ENCODE assay signal across 18 cellular contexts in genomic region chr1:203522237-203522636, GRCh38. TPM values are rescaled to one million over a fixed set of nuclear protein-coding genes. Genes with fewer than 3 reads are reported as not detected.
A peak's percentile ranks its signal among the peaks of the same experiment; 100 is the strongest.
DNase-seq lines count a peak whose midpoint lies in the region; ATAC-seq and TF ChIP-seq lines count a peak whose summit lies in the region.
"Had no signal": no experiment of that assay in that cellular context is flagged by ENCODE, and none has a peak within 500 bp of the region (broad histone marks: within the 10 kb centered on the region; RNA-seq: fewer than 3 reads in every experiment).

No MANE protein-coding gene starts in this region.

- peak; percentile 42 for DNase-seq in COLO668 (lab: John Stamatoyannopoulos, UW; ENCODE audit: unreplicated experiment)
- DNase-seq in NCI-H146 (lab: John Stamatoyannopoulos, UW), result peak; percentile 99
- peak; percentile 85 for DNase-seq in NCI-H82 treated with DMSO at 0.1 percent for 48 hours (lab: John Stamatoyannopoulos, UW; ENCODE audit: unreplicated experiment)
- DNase-seq in left ventricle myocardium superior, result no peak
- DNase-seq in transverse colon, result no peak
- DNase-seq in Caco-2, result no peak
- DNase-seq in activated gamma-delta T cell treated with Interleukin-2 at 50 U/mL for 16 hours, result no peak
- no peak for DNase-seq in stimulated activated naive CD4-positive, alpha-beta T cell treated with Interleukin-2 at 50 U/mL for 16 hours (lab: John Stamatoyannopoulos, UW)
- DNase-seq: ACHN; activated CD4-positive, alpha-beta T cell treated with anti-CD3 and anti-CD28 coated beads for 48 hours; activated T-cell treated with anti-CD3 and anti-CD28 coated beads, Interleukin-2, amount 50 U/mL, for 72 hours; IMR-90; NCI-H2029; PC-9; T-helper 17 cell; thyroid gland had no signal

- peaks cover 23% of the 10 kb centered on the region for H3K4me1 Mint-ChIP-seq in Caco-2 (ENCODE audit: low read depth, unreplicated experiment)

- TF ChIP-seq POLR2A in transverse colon (IDR thresholded peaks at IDR 0.05), result no peak

- no TSS peak for BruUV-seq in Caco-2 (replicated peaks; lab: Mats Ljungman, UMichigan)

- H3K27ac ChIP-seq in transverse colon, result no peak overlapping the region
- H3K27ac ChIP-seq: PC-9 had no signal

- WGBS in transverse colon (ENCODE audit: low coverage in 1 of 2), 2 donors, result 72 to 74% methylated on average over 10 to 11 of the region's 11 CpGs

- H3K9me3 ChIP-seq in transverse colon (no peaks in the 10 kb centered on the region), Caco-2 (no peaks in the 10 kb centered on the region)
- H3K9me3 ChIP-seq: thyroid gland had no signal

- H3K4me3 Mint-ChIP-seq in Caco-2 (ENCODE audit: unreplicated experiment), result no peak overlapping the region
- H3K4me3 Mint-ChIP-seq: activated T-cell treated with anti-CD3 and anti-CD28 coated beads, Interleukin-2, amount 50 U/mL, for 72 hours; T-helper 17 cell had no signal

- H3K27me3 Mint-ChIP-seq in Caco-2 (ENCODE audit: insufficient read depth, unreplicated experiment), result no peaks in the 10 kb centered on the region

- intact Hi-C loops in left ventricle myocardium superior (cut with micrococcal nuclease), result no loop called here
- intact Hi-C loops in transverse colon (cut with DNase I; ENCODE audit: low total_unique reads), result no loop called here
- intact Hi-C loops in Caco-2 (cut with micrococcal nuclease; ENCODE audit: unreplicated experiment), result no loop called here

- no peaks in the 10 kb centered on the region for H3K36me3 Mint-ChIP-seq in Caco-2 (ENCODE audit: insufficient read depth, unreplicated experiment)

- TF ChIP-seq EP300 in transverse colon (IDR thresholded peaks at IDR 0.05; ENCODE audit: low read depth), result no peak

- POLR2A ChIA-PET in Caco-2 (lab: Charles Lee), result no interaction called here

- CTCF ChIA-PET in Caco-2 (lab: Charles Lee), result no interaction called here

- H3K27me3 ChIP-seq in transverse colon (no peaks in the 10 kb centered on the region), Caco-2 (replicated peaks; ENCODE audit: control insufficient read depth, insufficient read depth, low read length) (no peaks in the 10 kb centered on the region)
- H3K27me3 ChIP-seq: thyroid gland had no signal

- in situ Hi-C loops in transverse colon (cut with MboI; ENCODE audit: low pct_ligation_motif_present in 1 of 4, low pct_unique_long_range_greater_than_20kb in 1 of 4, low sequenced_read_pairs in 3 of 4), result no loop called here

- no peaks in the 10 kb centered on the region for H3K9me3 Mint-ChIP-seq in Caco-2 (ENCODE audit: unreplicated experiment)
- H3K9me3 Mint-ChIP-seq: activated T-cell treated with anti-CD3 and anti-CD28 coated beads, Interleukin-2, amount 50 U/mL, for 72 hours had no signal

- peaks cover 0 to 18% (median 9%) of the 10 kb centered on the region in 4 donors for H3K4me1 ChIP-seq in transverse colon
- peaks cover 19% of the 10 kb centered on the region for H3K4me1 ChIP-seq in Caco-2

- no peak overlapping the region for H3K27ac Mint-ChIP-seq in Caco-2 (ENCODE audit: unreplicated experiment)
- H3K27ac Mint-ChIP-seq: activated T-cell treated with anti-CD3 and anti-CD28 coated beads, Interleukin-2, amount 50 U/mL, for 72 hours; progenitor cell of endocrine pancreas; T-helper 17 cell had no signal

- H3K36me3 ChIP-seq in transverse colon (no peaks in the 10 kb centered on the region), Caco-2 (ENCODE audit: control insufficient read depth, insufficient read depth, low read length) (no peaks in the 10 kb centered on the region)
- H3K36me3 ChIP-seq: thyroid gland had no signal

- H3K4me3 ChIP-seq in transverse colon, result no peak overlapping the region
- no peak overlapping the region for H3K4me3 ChIP-seq in Caco-2 (ENCODE audit: low read depth, low read length)
- H3K4me3 ChIP-seq: PC-9, thyroid gland had no signal

- peak; percentile 66 for ATAC-seq in left ventricle myocardium superior
- ATAC-seq: activated T-cell treated with anti-CD3 and anti-CD28 coated beads, Interleukin-2, amount 50 U/mL, for 72 hours; T-helper 17 cell had no signal

- TF ChIP-seq CTCF in transverse colon (IDR thresholded peaks at IDR 0.05) (no peak), Caco-2 (IDR thresholded peaks at IDR 0.05; ENCODE audit: insufficient read depth in 1 of 2, low read depth in 1 of 2, low read length in 1 of 2, severe bottlenecking in 1 of 2, unreplicated experiment in 1 of 2) (no peak)

RNA-seq across cellular contexts. Expression of gene OPTC, which starts 28.3 kb away (rescaled TPM):
- total RNA-seq in left ventricle myocardium superior, result not detected
- not detected for total RNA-seq in transverse colon
- not detected in 2 replicates for total RNA-seq in Caco-2 (2022)
- total RNA-seq: activated T-cell treated with anti-CD3 and anti-CD28 coated beads, Interleukin-2, amount 50 U/mL, for 72 hours; IMR-90; mesenteric fat pad; PC-9; progenitor cell of endocrine pancreas; T-helper 17 cell; thyroid gland had no signal

RNA-seq across cellular contexts. Expression of gene PRELP, which starts 46.6 kb away (rescaled TPM):
- total RNA-seq in left ventricle myocardium superior (22.5 TPM), transverse colon (10 to 100 TPM; 15.4 to 35.2 (median 23.3) TPM), Caco-2 (2022) (not detected in 2 replicates)
- total RNA-seq: activated T-cell treated with anti-CD3 and anti-CD28 coated beads, Interleukin-2, amount 50 U/mL, for 72 hours; IMR-90; PC-9; T-helper 17 cell had no signal

Comparison
In these comparisons a context has a peak if more than half of its experiments do, and no peak if none do; other contexts are left out.
1. DNase-seq: peak in COLO668 (single experiment), NCI-H146 (single experiment) and NCI-H82 treated with DMSO at 0.1 percent for 48 hours (single experiment); none in left ventricle myocardium superior (single experiment), transverse colon (single experiment), Caco-2 (0 of 2), activated gamma-delta T cell treated with Interleukin-2 at 50 U/mL for 16 hours (single experiment) and stimulated activated naive CD4-positive, alpha-beta T cell treated with Interleukin-2 at 50 U/mL for 16 hours (single experiment).
2. RNA of gene PRELP, which starts 46.6 kb away (total RNA-seq): 15.4 to 35.2 TPM in transverse colon and 22.5 TPM in left ventricle myocardium superior (single experiment); not detected in Caco-2; every median in the first group is over 10 times any median in the second.